9 cellular contexts compared by ENCODE assay signal in the genomic region with DNA sequence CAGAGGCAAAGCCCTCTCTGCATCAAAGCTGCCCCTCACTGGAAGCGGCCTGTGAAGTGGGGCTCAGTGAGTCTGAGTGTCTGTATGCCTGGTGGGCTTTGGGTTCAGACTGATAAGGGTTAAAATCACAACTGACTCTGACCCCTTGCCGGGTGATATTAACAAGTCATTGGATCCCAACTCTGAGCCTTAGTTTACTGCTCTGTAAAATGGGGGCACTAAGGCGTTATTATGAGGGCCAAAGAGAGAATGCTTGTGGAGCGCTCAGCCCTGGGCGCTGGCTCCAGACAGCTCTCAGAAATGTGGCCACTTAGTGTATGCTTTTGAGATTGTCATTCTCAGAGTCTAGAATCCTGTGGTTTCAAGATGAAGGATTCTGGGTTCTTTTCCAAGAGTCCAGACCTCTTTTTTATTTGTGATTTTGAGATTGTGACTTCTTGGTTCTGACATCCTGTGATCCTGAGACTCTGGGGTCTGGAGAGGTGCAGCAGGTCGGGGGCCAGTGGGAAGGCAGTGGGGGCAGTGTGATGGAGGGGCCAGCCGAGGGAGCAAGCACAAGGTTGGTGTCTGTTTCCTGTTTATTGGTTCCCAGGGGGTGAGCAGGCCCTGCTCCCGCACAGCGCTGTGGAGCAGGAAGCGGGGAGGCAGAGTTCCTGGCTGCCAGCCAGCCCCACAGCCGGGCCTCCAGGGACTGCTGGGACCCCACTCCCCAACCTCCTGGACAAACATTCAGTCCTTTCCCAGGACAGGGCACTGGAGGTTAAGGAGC. TPM values are rescaled to one million over a fixed set of nuclear protein-coding genes. Genes with fewer than 3 reads are reported as not detected.
DNase-seq lines count a peak whose midpoint lies in the region; ATAC-seq and TF ChIP-seq lines count a peak whose summit lies in the region.
"Had no signal": no experiment of that assay in that cellular context is flagged by ENCODE, and none has a peak within 500 bp of the region (broad histone marks: within the 10 kb centered on the region; RNA-seq: fewer than 3 reads in every experiment).

No MANE protein-coding gene starts in this region.

- H3K9me3 Mint-ChIP-seq in endodermal cell, result no peaks in the 10 kb centered on the region
- H3K9me3 Mint-ChIP-seq in nephron progenitor cell, result no peaks in the 10 kb centered on the region
- H3K9me3 Mint-ChIP-seq in T-helper 2 cell treated with Interferon-gamma antibody and Interleukin-4, amounts not matched to agents 5 μg/mL and 100 μg/mL, for 36 hours, result no peaks in the 10 kb centered on the region

- H3K4me1 ChIP-seq in BE2C (peaks cover 51% of the 10 kb centered on the region), endodermal cell (ENCODE audit: control insufficient read depth, insufficient read depth, low read length) (no peaks in the 10 kb centered on the region), MM.1S (ENCODE audit: low read length) (no peaks in the 10 kb centered on the region)

- H3K27ac Mint-ChIP-seq in endodermal cell (peak overlapping the region; percentile 48), nephron progenitor cell (peak overlapping the region; percentile 99)
- no peak overlapping the region for H3K27ac Mint-ChIP-seq in T-helper 2 cell treated with Interferon-gamma antibody and Interleukin-4, amounts not matched to agents 5 μg/mL and 100 μg/mL, for 36 hours

- H3K27ac ChIP-seq in endodermal cell (ENCODE audit: low read depth, low read length) (no peak overlapping the region), MM.1S (ENCODE audit: low read length) (no peak overlapping the region)

- no peak overlapping the region for H3K9ac ChIP-seq in endodermal cell (ENCODE audit: extremely low read depth, low read length, poor library complexity, severe bottlenecking)
- no peak overlapping the region for H3K9ac ChIP-seq in MM.1S (ENCODE audit: low read length)

- H3K4me3 Mint-ChIP-seq in endodermal cell (no peak overlapping the region), nephron progenitor cell (peak overlapping the region; percentile 58)
- H3K4me3 Mint-ChIP-seq in T-helper 2 cell treated with Interferon-gamma antibody and Interleukin-4, amounts not matched to agents 5 μg/mL and 100 μg/mL, for 36 hours, result no peak overlapping the region

- CTCF ChIA-PET in HEK293T (lab: Yijun Ruan, JAX), result no interaction called here

- no peak for ATAC-seq in GM21515 (IDR thresholded peaks at IDR 0.05; ENCODE audit: unreplicated experiment)
- ATAC-seq: stimulated activated naive CD8-positive, alpha-beta T cell treated with anti-CD3 and anti-CD28 coated beads, Interleukin-15, Interleukin-2, amounts not matched to agents 100 U/mL and 50 U/mL, for 24 hours had no signal

- H3K9me2 ChIP-seq in MM.1S (replicated peaks; ENCODE audit: insufficient read depth, low read length), result no peaks in the 10 kb centered on the region

- H3K4me2 ChIP-seq in MM.1S (ENCODE audit: low read depth, low read length), result no peak overlapping the region

- no peaks in the 10 kb centered on the region for H3K79me2 ChIP-seq in MM.1S (ENCODE audit: low read length)

- no peak overlapping the region; the same call in 1 of the 2 replicates for H3K4me3 ChIP-seq in BE2C (ENCODE audit: low read depth, low read length)
- H3K4me3 ChIP-seq in endodermal cell (ENCODE audit: low read length), result no peak overlapping the region
- H3K4me3 ChIP-seq in MM.1S (ENCODE audit: low read length), result no peak overlapping the region

- POLR2A ChIA-PET in HEK293T (lab: Yijun Ruan, JAX), result interaction anchor here (1.1 kb wide), 1 partner anchor 13 kb away, joined by 4 read pairs; no protein-coding TSS in a partner anchor

- H3K27me3 ChIP-seq in BE2C (no peaks in the 10 kb centered on the region), endodermal cell (ENCODE audit: control insufficient read depth, insufficient read depth, low read length, poor library complexity, severe bottlenecking) (no peaks in the 10 kb centered on the region), MM.1S (replicated peaks; ENCODE audit: insufficient read depth, low read length) (no peaks in the 10 kb centered on the region)

- DNase-seq in BE2C (peak; percentile 86), NCI-H1092 (lab: John Stamatoyannopoulos, UW) (peak; percentile 45), endodermal cell (no peak), nephron progenitor cell (peak; percentile 62), MM.1S (no peak), HEK293T (ENCODE audit: extremely low spot score) (no peak)
- no peak for DNase-seq in T-helper 2 cell treated with Interferon-gamma antibody and Interleukin-4, amounts not matched to agents 5 μg/mL and 100 μg/mL, for 36 hours (ENCODE audit: low spot score)
- DNase-seq: stimulated activated naive CD8-positive, alpha-beta T cell treated with anti-CD3 and anti-CD28 coated beads, Interleukin-15, Interleukin-2, amounts not matched to agents 100 U/mL and 50 U/mL, for 24 hours had no signal

- H3K36me3 ChIP-seq in BE2C (no peaks in the 10 kb centered on the region; the same call in 1 of the 2 replicates), endodermal cell (ENCODE audit: control insufficient read depth, insufficient read depth, low read length) (no peaks in the 10 kb centered on the region), MM.1S (replicated peaks; ENCODE audit: insufficient read depth, low read length) (no peaks in the 10 kb centered on the region)

- no peaks in the 10 kb centered on the region for H4K20me1 ChIP-seq in MM.1S (ENCODE audit: insufficient read depth, low read length)

- no peaks in the 10 kb centered on the region for H3F3A ChIP-seq in MM.1S (ENCODE audit: insufficient read depth, low read length)

- TF ChIP-seq CTCF in BE2C (IDR thresholded peaks at IDR 0.05; ENCODE audit: low read depth, low read length) (no peak), endodermal cell (conservative IDR thresholded peaks at IDR 0.05) (no peak), nephron progenitor cell (IDR thresholded peaks at IDR 0.05) (no peak), MM.1S (IDR thresholded peaks at IDR 0.05; ENCODE audit: low read length) (no peak)

- H3K36me3 Mint-ChIP-seq in endodermal cell (ENCODE audit: low read depth), result peaks cover 23% of the 10 kb centered on the region
- H3K36me3 Mint-ChIP-seq in nephron progenitor cell (ENCODE audit: low read depth), result peaks cover 23% of the 10 kb centered on the region
- no peaks in the 10 kb centered on the region for H3K36me3 Mint-ChIP-seq in T-helper 2 cell treated with Interferon-gamma antibody and Interleukin-4, amounts not matched to agents 5 μg/mL and 100 μg/mL, for 36 hours (ENCODE audit: low read depth)

- H3K27me3 Mint-ChIP-seq in endodermal cell (ENCODE audit: insufficient read depth), result no peaks in the 10 kb centered on the region
- H3K27me3 Mint-ChIP-seq in nephron progenitor cell (ENCODE audit: low read depth, poor library complexity), result peaks cover 8% of the 10 kb centered on the region
- peaks cover 3% of the 10 kb centered on the region for H3K27me3 Mint-ChIP-seq in T-helper 2 cell treated with Interferon-gamma antibody and Interleukin-4, amounts not matched to agents 5 μg/mL and 100 μg/mL, for 36 hours (ENCODE audit: low read depth)

- H3K9me3 ChIP-seq in BE2C (no peaks in the 10 kb centered on the region), endodermal cell (ENCODE audit: control insufficient read depth, low read length) (no peaks in the 10 kb centered on the region), MM.1S (replicated peaks; ENCODE audit: insufficient read depth, low read length) (no peaks in the 10 kb centered on the region)

- 79 to 84% methylated on average over 6 to 11 of the region's 11 CpGs for WGBS in endodermal cell (ENCODE audit: insufficient coverage in 1 of 2, insufficient read length in 1 of 2), 2 experiments

- no peak overlapping the region for H2AFZ ChIP-seq in MM.1S (ENCODE audit: low read length)

- H3K4me1 Mint-ChIP-seq in endodermal cell, result peaks cover 11% of the 10 kb centered on the region
- peaks cover 89% of the 10 kb centered on the region for H3K4me1 Mint-ChIP-seq in nephron progenitor cell
- peaks cover 2% of the 10 kb centered on the region for H3K4me1 Mint-ChIP-seq in T-helper 2 cell treated with Interferon-gamma antibody and Interleukin-4, amounts not matched to agents 5 μg/mL and 100 μg/mL, for 36 hours (ENCODE audit: low read depth)

TF ChIP-seq in HEK293T, 16 proteins besides CTCF, POLR2A, EP300 and RAD21:
- TF ChIP-seq HDGF (IDR thresholded peaks at IDR 0.05; ENCODE audit: borderline replicate concordance) (no peak), FOXK2 (IDR thresholded peaks at IDR 0.05) (no peak), ZNF384 (IDR thresholded peaks at IDR 0.05) (no peak), CTBP1 (IDR thresholded peaks at IDR 0.05; ENCODE audit: borderline replicate concordance) (no peak), NFRKB (IDR thresholded peaks at IDR 0.05) (no peak), ELF4 (IDR thresholded peaks at IDR 0.05) (no peak), SP1 (IDR thresholded peaks at IDR 0.05) (no peak), FOXM1 (IDR thresholded peaks at IDR 0.05; ENCODE audit: borderline replicate concordance) (no peak), LEF1 (IDR thresholded peaks at IDR 0.05; ENCODE audit: borderline replicate concordance) (no peak), BHLHE40 (IDR thresholded peaks at IDR 0.05; ENCODE audit: borderline replicate concordance) (no peak), TARDBP (IDR thresholded peaks at IDR 0.05) (no peak), SUZ12 (IDR thresholded peaks at IDR 0.05) (no peak), ARNT (IDR thresholded peaks at IDR 0.05) (no peak)

RNA-seq across cellular contexts. Expression of gene ARHGEF17, which starts 13.4 kb away (rescaled TPM):
- 78.2 TPM for polyA plus RNA-seq in BE2C (2012; ENCODE audit: insufficient read depth, insufficient read length, low read depth)
- 10 to 100 TPM; 31.0 to 39.0 TPM for total RNA-seq in endodermal cell
- 52.4 TPM for polyA plus RNA-seq in endodermal cell (2013, experiment 1 of 2)
- polyA plus RNA-seq in endodermal cell (2013, experiment 2 of 2), result 45.3 TPM

RNA-seq across cellular contexts. Expression of gene P2RY6, which starts 49.4 kb away (rescaled TPM):
- 6.5 TPM for polyA plus RNA-seq in BE2C (2012; ENCODE audit: insufficient read depth, insufficient read length, low read depth)
- under 1 TPM; 0.31 to 0.37 TPM for total RNA-seq in endodermal cell
- 0.11 TPM for polyA plus RNA-seq in endodermal cell (2013, experiment 1 of 2)
- not detected for polyA plus RNA-seq in endodermal cell (2013, experiment 2 of 2)

RNA-seq across cellular contexts. Expression of gene RELT, which starts 54.7 kb away (rescaled TPM):
- 7.5 TPM for polyA plus RNA-seq in BE2C (2012; ENCODE audit: insufficient read depth, insufficient read length, low read depth)
- total RNA-seq in endodermal cell, result 1 to 10 TPM; 6.9 to 8.9 TPM
- polyA plus RNA-seq in endodermal cell (2013, experiment 1 of 2), result 7.8 TPM
- 8.4 TPM for polyA plus RNA-seq in endodermal cell (2013, experiment 2 of 2)

Comparison
In these comparisons a context has a peak if more than half of its experiments do, and no peak if none do; other contexts are left out.
1. DNase-seq: peak in BE2C (single experiment), NCI-H1092 (single experiment) and nephron progenitor cell (single experiment); none in endodermal cell (single experiment), MM.1S (single experiment), HEK293T (single experiment) and T-helper 2 cell treated with Interferon-gamma antibody and Interleukin-4, amounts not matched to agents 5 μg/mL and 100 μg/mL, for 36 hours (single experiment).